ENCODE assay signal across 22 cellular contexts in genomic region chr2:196384729-196385128, GRCh38.
DNase-seq lines count a peak whose midpoint lies in the region; ATAC-seq and TF ChIP-seq lines count a peak whose summit lies in the region.
"Had no signal": no experiment of that assay in that cellular context is flagged by ENCODE, and none has a peak within 500 bp of the region (broad histone marks: within the 10 kb centered on the region; RNA-seq: fewer than 3 reads in every experiment).

No MANE protein-coding gene starts in this region.

- H3K9me3 Mint-ChIP-seq in HFFc6: no peaks in the 10 kb centered on the region
- no peaks in the 10 kb centered on the region for H3K9me3 Mint-ChIP-seq in stimulated activated memory B cell treated with anti-CD40 and anti-IgM and Interleukin-4, amounts not matched to agents 10 μg/mL and 1 μg/mL and 100 μg/mL, for 72 hours
- H3K9me3 Mint-ChIP-seq: activated T-cell treated with anti-CD3 and anti-CD28 coated beads, Interleukin-2, amount 50 U/mL, for 24 hours; neural progenitor cell; stimulated activated naive CD8-positive, alpha-beta T cell treated with anti-CD3 and anti-CD28 coated beads, Interleukin-15, amount 100 ng/mL, for 72 hours had no signal

- DNase-seq in HFFc6: no peak
- no peak for DNase-seq in stimulated activated CD4-positive, alpha-beta T cell treated with anti-CD3 and anti-CD28 coated beads, Interleukin-4, amount 100 ng/mL, for 1 hour
- DNase-seq in CD1c-positive myeloid dendritic cell (ENCODE audit: extremely low spot score): no peak
- DNase-seq: activated CD4-positive, alpha-beta T cell treated with anti-CD3 and anti-CD28 coated beads for 4 hours; activated naive CD4-positive, alpha-beta T cell; activated T-cell treated with anti-CD3 and anti-CD28 coated beads, Interleukin-2, amount 50 U/mL, for 24 hours; effector CD4-positive, alpha-beta T cell; EL; foreskin fibroblast; heart right ventricle; left colon; NCI-H1930; posterior cingulate gyrus; stimulated activated naive CD8-positive, alpha-beta T cell treated with anti-CD3 and anti-CD28 coated beads, Interleukin-15, amount 100 ng/mL, for 72 hours; tibial artery had no signal

- H3K36me3 Mint-ChIP-seq in HFFc6 (ENCODE audit: low read depth): no peaks in the 10 kb centered on the region
- H3K36me3 Mint-ChIP-seq in stimulated activated memory B cell treated with anti-CD40 and anti-IgM and Interleukin-4, amounts not matched to agents 10 μg/mL and 1 μg/mL and 100 μg/mL, for 72 hours: no peaks in the 10 kb centered on the region
- H3K36me3 Mint-ChIP-seq: CD14-positive monocyte, neural progenitor cell had no signal

- no peak overlapping the region for H3K27ac Mint-ChIP-seq in HFFc6
- H3K27ac Mint-ChIP-seq in stimulated activated memory B cell treated with anti-CD40 and anti-IgM and Interleukin-4, amounts not matched to agents 10 μg/mL and 1 μg/mL and 100 μg/mL, for 72 hours: no peak overlapping the region
- H3K27ac Mint-ChIP-seq: activated T-cell treated with anti-CD3 and anti-CD28 coated beads, Interleukin-2, amount 50 U/mL, for 24 hours; CD14-positive monocyte; neural progenitor cell; stimulated activated naive CD8-positive, alpha-beta T cell treated with anti-CD3 and anti-CD28 coated beads, Interleukin-15, amount 100 ng/mL, for 72 hours had no signal

- no peak for TF ChIP-seq CTCF in HFFc6 (IDR thresholded peaks at IDR 0.05)

- ATAC-seq in GM19043 (IDR thresholded peaks at IDR 0.05; ENCODE audit: low read depth, unreplicated experiment) (peak; percentile 48), GM21717 (IDR thresholded peaks at IDR 0.05; ENCODE audit: unreplicated experiment) (peak; percentile 75), HG03064 (IDR thresholded peaks at IDR 0.05; ENCODE audit: low read depth, unreplicated experiment) (peak; percentile 66)
- ATAC-seq in stimulated activated memory B cell treated with anti-CD40 and anti-IgM and Interleukin-4, amounts not matched to agents 10 μg/mL and 1 μg/mL and 100 μg/mL, for 72 hours: no peak
- ATAC-seq: heart right ventricle; left colon; sciatic nerve; stimulated activated naive CD8-positive, alpha-beta T cell treated with anti-CD3 and anti-CD28 coated beads, Interleukin-15, amount 100 ng/mL, for 72 hours had no signal

- no peaks in the 10 kb centered on the region for H3K27me3 Mint-ChIP-seq in HFFc6 (ENCODE audit: insufficient read depth)
- H3K27me3 Mint-ChIP-seq in stimulated activated memory B cell treated with anti-CD40 and anti-IgM and Interleukin-4, amounts not matched to agents 10 μg/mL and 1 μg/mL and 100 μg/mL, for 72 hours: no peaks in the 10 kb centered on the region
- H3K27me3 Mint-ChIP-seq: stimulated activated naive CD8-positive, alpha-beta T cell treated with anti-CD3 and anti-CD28 coated beads, Interleukin-15, amount 100 ng/mL, for 72 hours had no signal

- H3K4me1 Mint-ChIP-seq in HFFc6 (ENCODE audit: low read depth): no peaks in the 10 kb centered on the region
- no peaks in the 10 kb centered on the region for H3K4me1 Mint-ChIP-seq in stimulated activated memory B cell treated with anti-CD40 and anti-IgM and Interleukin-4, amounts not matched to agents 10 μg/mL and 1 μg/mL and 100 μg/mL, for 72 hours
- H3K4me1 Mint-ChIP-seq: CD14-positive monocyte, neural progenitor cell had no signal

- no peak overlapping the region for H3K4me3 Mint-ChIP-seq in HFFc6
- no peak overlapping the region for H3K4me3 Mint-ChIP-seq in stimulated activated memory B cell treated with anti-CD40 and anti-IgM and Interleukin-4, amounts not matched to agents 10 μg/mL and 1 μg/mL and 100 μg/mL, for 72 hours
- H3K4me3 Mint-ChIP-seq: activated T-cell treated with anti-CD3 and anti-CD28 coated beads, Interleukin-2, amount 50 U/mL, for 24 hours; CD14-positive monocyte; neural progenitor cell; stimulated activated naive CD8-positive, alpha-beta T cell treated with anti-CD3 and anti-CD28 coated beads, Interleukin-15, amount 100 ng/mL, for 72 hours had no signal
